Comparison of ENCODE assay signal across 19 cellular contexts in the genomic region with DNA sequence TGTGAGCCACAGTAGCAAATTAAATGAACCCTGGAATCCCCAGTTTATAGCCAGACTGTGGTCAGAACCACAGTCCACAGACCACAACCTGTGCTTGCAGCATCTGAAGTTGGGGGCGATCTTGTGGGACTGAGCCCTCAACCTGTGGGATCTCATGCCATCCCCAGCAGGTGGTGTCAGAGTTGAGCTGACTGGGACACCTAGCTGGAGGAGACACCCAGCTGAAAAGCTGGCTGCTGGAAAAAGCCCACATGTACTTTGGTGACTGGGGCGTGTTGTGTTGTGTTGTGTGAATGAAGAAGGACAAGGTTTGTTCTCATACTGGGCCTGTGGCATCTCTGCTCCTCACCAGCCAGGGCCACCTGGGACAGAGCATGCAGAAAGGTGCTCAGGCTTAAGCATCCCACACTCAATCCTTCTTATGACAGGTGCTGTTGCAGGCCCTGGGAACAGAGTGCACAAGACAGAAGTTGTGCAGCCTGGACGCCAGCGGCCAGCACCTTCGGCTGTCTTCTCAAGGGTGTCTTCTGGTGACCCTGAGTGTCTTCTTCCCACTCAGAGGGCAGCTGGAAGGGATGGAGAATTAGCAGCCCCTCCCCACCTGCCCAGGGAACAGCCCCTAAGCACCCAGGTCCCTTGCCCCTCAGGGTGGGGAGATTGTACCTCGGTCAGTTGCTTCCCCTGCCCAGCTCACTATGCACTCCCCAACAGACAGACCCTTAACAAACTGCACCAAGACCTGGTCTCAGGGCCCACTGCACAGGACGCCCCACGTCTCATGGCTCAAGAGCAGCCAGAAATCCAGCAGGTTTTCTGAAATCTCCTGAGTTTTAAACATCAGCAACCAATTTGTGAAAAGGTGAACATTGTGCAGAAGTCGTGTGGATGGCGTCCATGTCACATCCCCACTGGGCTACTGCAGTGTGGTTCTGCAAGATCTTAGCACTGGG. TPM values are rescaled to one million over a fixed set of nuclear protein-coding genes. Genes with fewer than 3 reads are reported as not detected.
A peak's percentile ranks its signal among the peaks of the same experiment; 100 is the strongest.
DNase-seq lines count a peak whose midpoint lies in the region; ATAC-seq and TF ChIP-seq lines count a peak whose summit lies in the region.
"Had no signal": no experiment of that assay in that cellular context is flagged by ENCODE, and none has a peak within 500 bp of the region (broad histone marks: within the 10 kb centered on the region; RNA-seq: fewer than 3 reads in every experiment).

No MANE protein-coding gene starts in this region.

- peak; percentile 35 for DNase-seq in activated CD8-positive, alpha-beta T cell treated with anti-CD3 and anti-CD28 coated beads, Interleukin-2, amount 10 ng/mL, durations not matched to agents 7 days and 5 days
- DNase-seq in activated CD8-positive, alpha-beta T cell treated with anti-CD3 and anti-CD28 coated beads for 36 hours, result no peak
- peak; percentile 50 for DNase-seq in Jurkat, Clone E6-1 (ENCODE audit: low read depth, low spot score)
- peak; percentile 7 for DNase-seq in glutamatergic neuron
- peak; percentile 28 for DNase-seq in sigmoid colon
- no peak for DNase-seq in C1 segment of cervical spinal cord (lab: John Stamatoyannopoulos, UW)
- no peak for DNase-seq in HEK293T (ENCODE audit: extremely low spot score)
- DNase-seq: DMS79, GOT3, HFFc6, Karpas-422, NCI-H1105 treated with DMSO at 0.1 percent for 48 hours, NCI-H187, NCI-H2171, NCI-H82, SJCRH30 had no signal

- no peaks in the 10 kb centered on the region for H3K9me3 Mint-ChIP-seq in activated CD8-positive, alpha-beta T cell treated with anti-CD3 and anti-CD28 coated beads, Interleukin-2, amount 10 ng/mL, durations not matched to agents 7 days and 5 days (ENCODE audit: insufficient read depth)
- H3K9me3 Mint-ChIP-seq in activated CD8-positive, alpha-beta T cell treated with anti-CD3 and anti-CD28 coated beads for 36 hours, result no peaks in the 10 kb centered on the region
- H3K9me3 Mint-ChIP-seq in glutamatergic neuron (ENCODE audit: unreplicated experiment), result no peaks in the 10 kb centered on the region
- H3K9me3 Mint-ChIP-seq: HFFc6 had no signal

- H3K36me3 ChIP-seq in sigmoid colon, result no peaks in the 10 kb centered on the region
- H3K36me3 ChIP-seq: SJCRH30 had no signal

- intact Hi-C loops in activated CD8-positive, alpha-beta T cell treated with anti-CD3 and anti-CD28 coated beads for 36 hours (cut with micrococcal nuclease), result no loop called here
- intact Hi-C loops in sigmoid colon (cut with DNase I), result loop anchor here (10.0 kb wide), 2 partner anchors 135 to 1025 kb away; partner anchors contain the start of gene TXNRD3

- no peak overlapping the region for H3K27ac ChIP-seq in sigmoid colon
- H3K27ac ChIP-seq: SJCRH30 had no signal

- peaks cover 19% of the 10 kb centered on the region for H3K27me3 Mint-ChIP-seq in activated CD8-positive, alpha-beta T cell treated with anti-CD3 and anti-CD28 coated beads, Interleukin-2, amount 10 ng/mL, durations not matched to agents 7 days and 5 days (ENCODE audit: low read depth)
- peaks cover 8% of the 10 kb centered on the region for H3K27me3 Mint-ChIP-seq in activated CD8-positive, alpha-beta T cell treated with anti-CD3 and anti-CD28 coated beads for 36 hours
- peaks cover 10% of the 10 kb centered on the region for H3K27me3 Mint-ChIP-seq in glutamatergic neuron (ENCODE audit: unreplicated experiment)

- WGBS in sigmoid colon, 2 donors, result 85% methylated on average over 10 of the region's 10 CpGs

- no peak for TF ChIP-seq POLR2A in sigmoid colon (IDR thresholded peaks at IDR 0.05)

- TF ChIP-seq EP300 in sigmoid colon (IDR thresholded peaks at IDR 0.05), result no peak

- no peak for ATAC-seq in activated CD8-positive, alpha-beta T cell treated with anti-CD3 and anti-CD28 coated beads, Interleukin-2, amount 10 ng/mL, durations not matched to agents 7 days and 5 days
- ATAC-seq in activated CD8-positive, alpha-beta T cell treated with anti-CD3 and anti-CD28 coated beads for 36 hours, result no peak
- no peak for ATAC-seq in GM21423 (IDR thresholded peaks at IDR 0.05; ENCODE audit: unreplicated experiment)

- H3K27ac Mint-ChIP-seq in activated CD8-positive, alpha-beta T cell treated with anti-CD3 and anti-CD28 coated beads, Interleukin-2, amount 10 ng/mL, durations not matched to agents 7 days and 5 days, result no peak overlapping the region
- H3K27ac Mint-ChIP-seq in activated CD8-positive, alpha-beta T cell treated with anti-CD3 and anti-CD28 coated beads for 36 hours, result no peak overlapping the region
- H3K27ac Mint-ChIP-seq in glutamatergic neuron (ENCODE audit: unreplicated experiment), result no peak overlapping the region
- H3K27ac Mint-ChIP-seq: HFFc6 had no signal

- H3K36me3 Mint-ChIP-seq in activated CD8-positive, alpha-beta T cell treated with anti-CD3 and anti-CD28 coated beads, Interleukin-2, amount 10 ng/mL, durations not matched to agents 7 days and 5 days (ENCODE audit: low read depth), result no peaks in the 10 kb centered on the region
- no peaks in the 10 kb centered on the region for H3K36me3 Mint-ChIP-seq in activated CD8-positive, alpha-beta T cell treated with anti-CD3 and anti-CD28 coated beads for 36 hours (ENCODE audit: low read depth)
- H3K36me3 Mint-ChIP-seq in glutamatergic neuron (ENCODE audit: unreplicated experiment), result no peaks in the 10 kb centered on the region

- peaks cover 6 to 29% (median 15%) of the 10 kb centered on the region in 3 donors for H3K27me3 ChIP-seq in sigmoid colon
- H3K27me3 ChIP-seq: SJCRH30 had no signal

- H3K9me3 ChIP-seq in sigmoid colon, result no peaks in the 10 kb centered on the region
- H3K9me3 ChIP-seq: SJCRH30 had no signal

- CTCF ChIA-PET in activated CD8-positive, alpha-beta T cell treated with anti-CD3 and anti-CD28 coated beads, Interleukin-2, amount 10 ng/mL, durations not matched to agents 7 days and 5 days (lab: Charles Lee), result interaction anchor here (1.1 kb wide), 1 partner anchor 1028 kb away, joined by 4 read pairs; no protein-coding TSS in a partner anchor
- CTCF ChIA-PET in activated CD8-positive, alpha-beta T cell treated with anti-CD3 and anti-CD28 coated beads for 36 hours (lab: Charles Lee), result no interaction called here
- CTCF ChIA-PET in HEK293T (lab: Yijun Ruan, JAX), result no interaction called here

- POLR2A ChIA-PET in activated CD8-positive, alpha-beta T cell treated with anti-CD3 and anti-CD28 coated beads, Interleukin-2, amount 10 ng/mL, durations not matched to agents 7 days and 5 days (lab: Charles Lee), result no interaction called here
- POLR2A ChIA-PET in activated CD8-positive, alpha-beta T cell treated with anti-CD3 and anti-CD28 coated beads for 36 hours (lab: Charles Lee), result no interaction called here
- POLR2A ChIA-PET in HEK293T (lab: Yijun Ruan, JAX), result no interaction called here

- H3K4me3 ChIP-seq in Jurkat, Clone E6-1 (ENCODE audit: low read length), result no peak overlapping the region
- H3K4me3 ChIP-seq in sigmoid colon, result no peak overlapping the region
- H3K4me3 ChIP-seq: SJCRH30 had no signal

- H3K4me1 ChIP-seq in sigmoid colon, result peaks cover 0 to 13% (median 12%) of the 10 kb centered on the region in 4 donors
- H3K4me1 ChIP-seq: SJCRH30 had no signal

- H3K4me3 Mint-ChIP-seq in activated CD8-positive, alpha-beta T cell treated with anti-CD3 and anti-CD28 coated beads, Interleukin-2, amount 10 ng/mL, durations not matched to agents 7 days and 5 days, result no peak overlapping the region
- H3K4me3 Mint-ChIP-seq in activated CD8-positive, alpha-beta T cell treated with anti-CD3 and anti-CD28 coated beads for 36 hours, result no peak overlapping the region
- no peak overlapping the region for H3K4me3 Mint-ChIP-seq in glutamatergic neuron (ENCODE audit: unreplicated experiment)
- H3K4me3 Mint-ChIP-seq: HFFc6 had no signal

- no peak for TF ChIP-seq CTCF in activated CD8-positive, alpha-beta T cell treated with anti-CD3 and anti-CD28 coated beads for 36 hours (IDR thresholded peaks at IDR 0.05)
- TF ChIP-seq CTCF in glutamatergic neuron (IDR thresholded peaks at IDR 0.05; ENCODE audit: partially characterized antibody, unreplicated experiment), result no peak
- no peak for TF ChIP-seq CTCF in sigmoid colon (IDR thresholded peaks at IDR 0.05)

- peaks cover 5% of the 10 kb centered on the region for H3K4me1 Mint-ChIP-seq in activated CD8-positive, alpha-beta T cell treated with anti-CD3 and anti-CD28 coated beads, Interleukin-2, amount 10 ng/mL, durations not matched to agents 7 days and 5 days (ENCODE audit: low read depth)
- H3K4me1 Mint-ChIP-seq in activated CD8-positive, alpha-beta T cell treated with anti-CD3 and anti-CD28 coated beads for 36 hours (ENCODE audit: low read depth), result no peaks in the 10 kb centered on the region
- peaks cover 8% of the 10 kb centered on the region for H3K4me1 Mint-ChIP-seq in glutamatergic neuron (ENCODE audit: low read depth, unreplicated experiment)

RNA-seq across cellular contexts. Expression of gene UROC1, which starts 2.2 kb away (rescaled TPM):
- under 1 TPM in 1 of 2 experiments, not detected in 1; 0.13 TPM for total RNA-seq in activated CD8-positive, alpha-beta T cell treated with anti-CD3 and anti-CD28 coated beads, Interleukin-2, amount 10 ng/mL, durations not matched to agents 7 days and 5 days
- total RNA-seq in activated CD8-positive, alpha-beta T cell treated with anti-CD3 and anti-CD28 coated beads for 36 hours, result not detected
- polyA plus RNA-seq in Jurkat, Clone E6-1 (2012; ENCODE audit: insufficient read depth, insufficient read length), result not detected
- total RNA-seq in glutamatergic neuron (ENCODE audit: unreplicated experiment), result not detected
- total RNA-seq in sigmoid colon, result not detected
- polyA plus RNA-seq in sigmoid colon, result under 1 TPM in 1 of 3 donors, not detected in 2; 0.03 TPM
- total RNA-seq: A172, HFFc6, NCI-H460, SJCRH30 had no signal

RNA-seq across cellular contexts. Expression of gene CHST13, which starts 4.2 kb away (rescaled TPM):
- total RNA-seq in activated CD8-positive, alpha-beta T cell treated with anti-CD3 and anti-CD28 coated beads, Interleukin-2, amount 10 ng/mL, durations not matched to agents 7 days and 5 days, result not detected
- total RNA-seq in activated CD8-positive, alpha-beta T cell treated with anti-CD3 and anti-CD28 coated beads for 36 hours, result not detected
- polyA plus RNA-seq in Jurkat, Clone E6-1 (2012; ENCODE audit: insufficient read depth, insufficient read length), result not detected
- total RNA-seq in glutamatergic neuron (ENCODE audit: unreplicated experiment) (not detected), sigmoid colon (under 1 TPM in 1 of 4 donors, not detected in 3; 0.66 TPM)
- polyA plus RNA-seq in sigmoid colon, result under 1 TPM; 0.25 to 0.60 (median 0.46) TPM
- total RNA-seq: A172, HFFc6, NCI-H460, SJCRH30 had no signal

RNA-seq across cellular contexts. Expression of gene C3orf22, which starts 39.0 kb away (rescaled TPM):
- total RNA-seq in activated CD8-positive, alpha-beta T cell treated with anti-CD3 and anti-CD28 coated beads, Interleukin-2, amount 10 ng/mL, durations not matched to agents 7 days and 5 days, result not detected
- not detected for total RNA-seq in activated CD8-positive, alpha-beta T cell treated with anti-CD3 and anti-CD28 coated beads for 36 hours
- polyA plus RNA-seq in Jurkat, Clone E6-1 (2012; ENCODE audit: insufficient read depth, insufficient read length), result not detected
- total RNA-seq in glutamatergic neuron (ENCODE audit: unreplicated experiment) (not detected), sigmoid colon (under 1 TPM in 1 of 4 donors, not detected in 3; 0.54 TPM)
- polyA plus RNA-seq in sigmoid colon, result not detected
- total RNA-seq: A172, HFFc6, NCI-H460, SJCRH30 had no signal

RNA-seq across cellular contexts. Expression of gene ZXDC, which starts 44.1 kb away (rescaled TPM):
- total RNA-seq in activated CD8-positive, alpha-beta T cell treated with anti-CD3 and anti-CD28 coated beads, Interleukin-2, amount 10 ng/mL, durations not matched to agents 7 days and 5 days, result 10 to 100 TPM; 26.6 to 27.3 TPM
- total RNA-seq in activated CD8-positive, alpha-beta T cell treated with anti-CD3 and anti-CD28 coated beads for 36 hours, result 10 to 100 TPM; 27.8 to 29.8 TPM
- 19.7 TPM for polyA plus RNA-seq in Jurkat, Clone E6-1 (2012; ENCODE audit: insufficient read depth, insufficient read length)
- total RNA-seq in glutamatergic neuron (ENCODE audit: unreplicated experiment) (39.5 TPM), sigmoid colon (10 to 100 TPM; 26.4 to 33.8 (median 28.9) TPM)
- 10 to 100 TPM in 1 of 3 donors, 1 to 10 TPM in 2; 5.5 to 14.4 (median 6.0) TPM for polyA plus RNA-seq in sigmoid colon

Comparison
In these comparisons a context has a peak if more than half of its experiments do, and no peak if none do; other contexts are left out.
1. DNase-seq: peak in activated CD8-positive, alpha-beta T cell treated with anti-CD3 and anti-CD28 coated beads, Interleukin-2, amount 10 ng/mL, durations not matched to agents 7 days and 5 days (single experiment), Jurkat, Clone E6-1 (single experiment), glutamatergic neuron (single experiment) and sigmoid colon (single experiment); none in activated CD8-positive, alpha-beta T cell treated with anti-CD3 and anti-CD28 coated beads for 36 hours (single experiment), C1 segment of cervical spinal cord (0 of 14) and HEK293T (single experiment).